In genomic region chr4:105146286-105147219, GRCh38 we compare ENCODE assay signal across 8 cellular contexts. TPM values are rescaled to one million over a fixed set of nuclear protein-coding genes. Genes with fewer than 3 reads are reported as not detected.
DNase-seq lines count a peak whose midpoint lies in the region; ATAC-seq lines count a peak whose summit lies in the region.

Gene TET2 (plus strand): TSS chr4:105146876. CDS start chr4:105233943, 87,067 bp downstream.

- H3K9me3 ChIP-seq in right cardiac atrium (ENCODE audit: control insufficient read depth, low read length) = no peaks in the 10 kb centered on the region

- ATAC-seq in GM18502 (IDR thresholded peaks at IDR 0.05; ENCODE audit: poor library complexity, unreplicated experiment) = peak; percentile 81
- ATAC-seq in HG02885 (IDR thresholded peaks at IDR 0.05; ENCODE audit: poor library complexity, unreplicated experiment) = peak; percentile 86
- peak; percentile 93 for ATAC-seq in right cardiac atrium

- under 1% methylated on average over 79 of the region's 79 CpGs for WGBS in right cardiac atrium
- WGBS in urinary bladder = under 1% methylated on average over 79 of the region's 79 CpGs

- H3K27me3 ChIP-seq in right cardiac atrium (ENCODE audit: control insufficient read depth, insufficient read depth) = no peaks in the 10 kb centered on the region

- H3K4me3 ChIP-seq in right cardiac atrium (ENCODE audit: low read length) = peak within 1 kb of the TSS; percentile 99
- H3K4me3 ChIP-seq in urinary bladder (ENCODE audit: low read depth, low read length) = peak within 1 kb of the TSS; percentile 93

- H3K27ac Mint-ChIP-seq in T-helper 2 cell treated with Interferon-gamma antibody and Interleukin-4, amounts not matched to agents 5 μg/mL and 100 μg/mL, for 36 hours = peak within 1 kb of the TSS; percentile 99

- H3K27me3 Mint-ChIP-seq in T-helper 2 cell treated with Interferon-gamma antibody and Interleukin-4, amounts not matched to agents 5 μg/mL and 100 μg/mL, for 36 hours (ENCODE audit: low read depth) = peaks cover 5% of the 10 kb centered on the region

- H3K27ac ChIP-seq in right cardiac atrium (ENCODE audit: low read length) (peak within 1 kb of the TSS; percentile 96), urinary bladder (ENCODE audit: low read depth) (peak within 1 kb of the TSS; percentile 75)

- no peaks in the 10 kb centered on the region for H3K4me1 ChIP-seq in right cardiac atrium (ENCODE audit: control insufficient read depth, insufficient read depth, low read length)
- H3K4me1 ChIP-seq in urinary bladder (ENCODE audit: insufficient read depth) = peaks cover 2% of the 10 kb centered on the region

- intact Hi-C loops in right cardiac atrium (cut with DNase I) = loop anchor here in 3 of 4 donors (5.0 to 10.0 kb wide), 5 partner anchors 48 to 568 kb away; partner anchors contain the start of gene PPA2 (in 2 of the 3)

- DNase-seq in NCI-H187 (lab: John Stamatoyannopoulos, UW) (peak; percentile 40 to 42), anterior cingulate cortex (lab: John Stamatoyannopoulos, UW) (peak; percentile 47 to 94 (median 82)), right cardiac atrium (peak; percentile 81 to 93 (median 92)), pulmonary artery endothelial cell (ENCODE audit: low read depth, low spot score) (peak; percentile 73)
- DNase-seq in T-helper 2 cell treated with Interferon-gamma antibody and Interleukin-4, amounts not matched to agents 5 μg/mL and 100 μg/mL, for 36 hours (ENCODE audit: low spot score) = peak; percentile 83

- H3K4me3 Mint-ChIP-seq in T-helper 2 cell treated with Interferon-gamma antibody and Interleukin-4, amounts not matched to agents 5 μg/mL and 100 μg/mL, for 36 hours = peak within 1 kb of the TSS; percentile 99

- peaks cover 28% of the 10 kb centered on the region for H3K4me1 Mint-ChIP-seq in T-helper 2 cell treated with Interferon-gamma antibody and Interleukin-4, amounts not matched to agents 5 μg/mL and 100 μg/mL, for 36 hours (ENCODE audit: low read depth)

- no peaks in the 10 kb centered on the region for H3K9me3 Mint-ChIP-seq in T-helper 2 cell treated with Interferon-gamma antibody and Interleukin-4, amounts not matched to agents 5 μg/mL and 100 μg/mL, for 36 hours

- H3K36me3 Mint-ChIP-seq in T-helper 2 cell treated with Interferon-gamma antibody and Interleukin-4, amounts not matched to agents 5 μg/mL and 100 μg/mL, for 36 hours (ENCODE audit: low read depth) = no peaks in the 10 kb centered on the region

- no peaks in the 10 kb centered on the region for H3K36me3 ChIP-seq in urinary bladder (ENCODE audit: insufficient read depth)

RNA-seq across cellular contexts. Expression of gene TET2, which starts in this region (rescaled TPM):
- total RNA-seq in right cardiac atrium = 10 to 100 TPM; 19.7 to 24.0 (median 22.0) TPM
- polyA plus RNA-seq in right cardiac atrium = 3.3 TPM
- total RNA-seq in pulmonary artery endothelial cell = 7.1 and 8.4 TPM in 2 replicates
- total RNA-seq in urinary bladder = 50.2 TPM
- 4.4 TPM for polyA plus RNA-seq in urinary bladder

Comparison
In these comparisons a context has a peak if more than half of its experiments do, and no peak if none do; other contexts are left out.
1. Peak in every context shown above with its lines: DNase-seq, ATAC-seq, H3K4me3 ChIP-seq and H3K27ac ChIP-seq.
2. DNase-seq: peak in every context shown above with its lines; median percentile 92 in right cardiac atrium; 83 in T-helper 2 cell treated with Interferon-gamma antibody and Interleukin-4, amounts not matched to agents 5 μg/mL and 100 μg/mL, for 36 hours; 82 in anterior cingulate cortex; 73 in pulmonary artery endothelial cell; 41 in NCI-H187.